1 cellular context compared by ENCODE assay signal in the genomic region with DNA sequence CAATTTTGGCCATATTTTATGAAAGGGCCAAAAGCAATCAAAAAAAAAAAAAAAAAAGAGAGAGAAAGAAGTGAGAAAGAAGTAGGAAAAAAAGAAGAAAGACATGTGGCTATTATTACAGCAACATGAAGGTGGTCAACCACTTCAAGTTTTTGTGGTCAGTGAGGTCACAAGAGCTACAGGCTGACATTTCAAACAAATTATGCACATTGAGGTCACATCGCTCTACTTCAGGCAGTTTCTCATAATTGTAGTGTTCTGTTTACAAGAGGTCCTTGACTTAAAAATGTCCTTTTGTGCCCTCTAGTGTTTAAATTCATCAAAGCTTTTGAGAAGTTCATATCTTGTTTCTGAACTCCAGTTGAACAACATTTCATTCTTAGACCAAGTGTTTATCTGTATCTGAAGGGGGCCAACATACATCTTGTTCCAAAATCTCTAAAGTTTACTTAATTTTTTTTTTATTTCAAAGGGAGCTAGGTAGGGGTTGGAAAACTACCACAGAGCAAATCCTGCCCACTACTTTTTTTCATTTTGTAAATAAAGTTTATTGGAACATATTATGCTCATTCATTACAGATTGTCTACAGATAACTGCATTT.
TF ChIP-seq lines count a peak whose summit lies in the region.

No MANE protein-coding gene starts in this region.

TF ChIP-seq in GM12878, 131 proteins besides CTCF, POLR2A, EP300 and RAD21 (continued from another document):
- no peak for TF ChIP-seq E4F1 (IDR thresholded peaks at IDR 0.05; ENCODE audit: borderline replicate concordance, partially characterized antibody)
- peak in 1 of 2 experiments; percentile 27; a peak in 1 of 4 replicates for TF ChIP-seq ETV6 (conservative IDR thresholded peaks at IDR 0.05 in 1 of 2, IDR thresholded peaks at IDR 0.05 in 1 of 2; ENCODE audit: borderline replicate concordance in 1 of 2, low read depth in 1 of 2)
- TF ChIP-seq NR2C1 (IDR thresholded peaks at IDR 0.05), result no peak
- TF ChIP-seq, protein P1, sequence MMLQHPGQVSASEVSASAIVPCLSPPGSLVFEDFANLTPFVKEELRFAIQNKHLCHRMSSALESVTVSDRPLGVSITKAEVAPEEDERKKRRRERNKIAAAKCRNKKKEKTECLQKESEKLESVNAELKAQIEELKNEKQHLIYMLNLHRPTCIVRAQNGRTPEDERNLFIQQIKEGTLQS (IDR thresholded peaks at IDR 0.05; ENCODE audit: borderline replicate concordance, extremely low read depth, low read depth, low read length), result no peak
- TF ChIP-seq CBX5 (IDR thresholded peaks at IDR 0.05; ENCODE audit: low read depth), result no peak
- TF ChIP-seq MTA2 (IDR thresholded peaks at IDR 0.05; ENCODE audit: low read depth), result peak; percentile 78
- TF ChIP-seq LARP7 (IDR thresholded peaks at IDR 0.05), result no peak
- no peak for TF ChIP-seq YY1 (IDR thresholded peaks at IDR 0.05; ENCODE audit: low read depth, low read length)
- TF ChIP-seq PKNOX1 (IDR thresholded peaks at IDR 0.05), result peak; percentile 82
- TF ChIP-seq, protein P2, sequence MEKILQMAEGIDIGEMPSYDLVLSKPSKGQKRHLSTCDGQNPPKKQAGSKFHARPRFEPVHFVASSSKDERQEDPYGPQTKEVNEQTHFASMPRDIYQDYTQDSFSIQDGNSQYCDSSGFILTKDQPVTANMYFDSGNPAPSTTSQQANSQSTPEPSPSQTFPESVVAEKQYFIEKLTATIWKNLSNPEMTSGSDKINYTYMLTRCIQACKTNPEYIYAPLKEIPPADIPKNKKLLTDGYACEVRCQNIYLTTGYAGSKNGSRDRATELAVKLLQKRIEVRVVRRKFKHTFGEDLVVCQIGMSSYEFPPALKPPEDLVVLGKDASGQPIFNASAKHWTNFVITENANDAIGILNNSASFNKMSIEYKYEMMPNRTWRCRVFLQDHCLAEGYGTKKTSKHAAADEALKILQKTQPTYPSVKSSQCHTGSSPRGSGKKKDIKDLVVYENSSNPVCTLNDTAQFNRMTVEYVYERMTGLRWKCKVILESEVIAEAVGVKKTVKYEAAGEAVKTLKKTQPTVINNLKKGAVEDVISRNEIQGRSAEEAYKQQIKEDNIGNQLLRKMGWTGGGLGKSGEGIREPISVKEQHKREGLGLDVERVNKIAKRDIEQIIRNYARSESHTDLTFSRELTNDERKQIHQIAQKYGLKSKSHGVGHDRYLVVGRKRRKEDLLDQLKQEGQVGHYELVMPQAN (conservative IDR thresholded peaks at IDR 0.05), result no peak
- no peak for TF ChIP-seq FOS (IDR thresholded peaks at IDR 0.05; ENCODE audit: borderline replicate concordance, extremely low read depth, insufficient read length)
- TF ChIP-seq, protein P3, sequence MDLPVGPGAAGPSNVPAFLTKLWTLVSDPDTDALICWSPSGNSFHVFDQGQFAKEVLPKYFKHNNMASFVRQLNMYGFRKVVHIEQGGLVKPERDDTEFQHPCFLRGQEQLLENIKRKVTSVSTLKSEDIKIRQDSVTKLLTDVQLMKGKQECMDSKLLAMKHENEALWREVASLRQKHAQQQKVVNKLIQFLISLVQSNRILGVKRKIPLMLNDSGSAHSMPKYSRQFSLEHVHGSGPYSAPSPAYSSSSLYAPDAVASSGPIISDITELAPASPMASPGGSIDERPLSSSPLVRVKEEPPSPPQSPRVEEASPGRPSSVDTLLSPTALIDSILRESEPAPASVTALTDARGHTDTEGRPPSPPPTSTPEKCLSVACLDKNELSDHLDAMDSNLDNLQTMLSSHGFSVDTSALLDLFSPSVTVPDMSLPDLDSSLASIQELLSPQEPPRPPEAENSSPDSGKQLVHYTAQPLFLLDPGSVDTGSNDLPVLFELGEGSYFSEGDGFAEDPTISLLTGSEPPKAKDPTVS (IDR thresholded peaks at IDR 0.05; ENCODE audit: low read depth, low read length), result no peak
- no peak for TF ChIP-seq ESRRA (IDR thresholded peaks at IDR 0.05; ENCODE audit: low read length)
